Comparison of ENCODE assay signal across 1 cellular context in genomic region chr3:135106445-135106844, GRCh38.
A peak's percentile ranks its signal among the peaks of the same experiment; 100 is the strongest.
TF ChIP-seq lines count a peak whose summit lies in the region.

No MANE protein-coding gene starts in this region.

TF ChIP-seq in HepG2, 621 proteins besides CTCF, POLR2A, EP300 and RAD21 (continued from another document and continues in another):
- no peak for TF ChIP-seq SYNCRIP (IDR thresholded peaks at IDR 0.05; ENCODE audit: insufficient read depth, low read depth, low read length)
- no peak for TF ChIP-seq ZBTB42 (CRISPR knock-in tag; IDR thresholded peaks at IDR 0.05)
- no peak for TF ChIP-seq CREM (IDR thresholded peaks at IDR 0.05)
- no peak for TF ChIP-seq CREM (CRISPR knock-in tag; IDR thresholded peaks at IDR 0.05)
- TF ChIP-seq ZNF644 (CRISPR knock-in tag; IDR thresholded peaks at IDR 0.05; ENCODE audit: low read depth): 0 out of 2 replicates have a peak, but pooled peaks have one; percentile 8
- TF ChIP-seq RXRA (CRISPR knock-in tag; IDR thresholded peaks at IDR 0.05): no peak
- no peak for TF ChIP-seq FOSL1 (CRISPR knock-in tag; IDR thresholded peaks at IDR 0.05; ENCODE audit: borderline replicate concordance)
- no peak for TF ChIP-seq SMAD1 (CRISPR knock-in tag; IDR thresholded peaks at IDR 0.05; ENCODE audit: borderline replicate concordance, low read depth)
- no peak for TF ChIP-seq SUZ12 (IDR thresholded peaks at IDR 0.05; ENCODE audit: low read depth, low read length)
- no peak for TF ChIP-seq ZNF569 (CRISPR knock-in tag; IDR thresholded peaks at IDR 0.05; ENCODE audit: borderline replicate concordance)
- no peak for TF ChIP-seq MEF2D (CRISPR knock-in tag; IDR thresholded peaks at IDR 0.05)
- TF ChIP-seq PPARG (CRISPR knock-in tag; conservative IDR thresholded peaks at IDR 0.05): no peak
- no peak for TF ChIP-seq ZFP36L2 (CRISPR knock-in tag; IDR thresholded peaks at IDR 0.05)
- no peak for TF ChIP-seq ZNF329 (CRISPR knock-in tag; IDR thresholded peaks at IDR 0.05; ENCODE audit: low read depth)
- no peak for TF ChIP-seq TCF7L2 (IDR thresholded peaks at IDR 0.05; ENCODE audit: low read depth, low read length)
- TF ChIP-seq, protein P1, sequence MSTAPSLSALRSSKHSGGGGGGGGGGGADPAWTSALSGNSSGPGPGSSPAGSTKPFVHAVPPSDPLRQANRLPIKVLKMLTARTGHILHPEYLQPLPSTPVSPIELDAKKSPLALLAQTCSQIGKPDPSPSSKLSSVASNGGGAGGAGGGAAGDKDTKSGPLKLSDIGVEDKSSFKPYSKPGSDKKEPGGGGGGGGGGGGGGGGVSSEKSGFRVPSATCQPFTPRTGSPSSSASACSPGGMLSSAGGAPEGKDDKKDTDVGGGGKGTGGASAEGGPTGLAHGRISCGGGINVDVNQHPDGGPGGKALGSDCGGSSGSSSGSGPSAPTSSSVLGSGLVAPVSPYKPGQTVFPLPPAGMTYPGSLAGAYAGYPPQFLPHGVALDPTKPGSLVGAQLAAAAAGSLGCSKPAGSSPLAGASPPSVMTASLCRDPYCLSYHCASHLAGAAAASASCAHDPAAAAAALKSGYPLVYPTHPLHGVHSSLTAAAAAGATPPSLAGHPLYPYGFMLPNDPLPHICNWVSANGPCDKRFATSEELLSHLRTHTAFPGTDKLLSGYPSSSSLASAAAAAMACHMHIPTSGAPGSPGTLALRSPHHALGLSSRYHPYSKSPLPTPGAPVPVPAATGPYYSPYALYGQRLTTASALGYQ (CRISPR knock-in tag; IDR thresholded peaks at IDR 0.05): no peak
- TF ChIP-seq POLR2G (IDR thresholded peaks at IDR 0.05; ENCODE audit: low read depth, low read length): no peak
- peak; percentile 54; the same call in 1 of the 2 replicates for TF ChIP-seq ZNF441 (CRISPR knock-in tag; IDR thresholded peaks at IDR 0.05; ENCODE audit: borderline replicate concordance)
- TF ChIP-seq MAFF (IDR thresholded peaks at IDR 0.05; ENCODE audit: low read depth, low read length): no peak
- TF ChIP-seq ZNF607 (CRISPR knock-in tag; IDR thresholded peaks at IDR 0.05; ENCODE audit: borderline replicate concordance): no peak
- TF ChIP-seq GFI1 (CRISPR knock-in tag; IDR thresholded peaks at IDR 0.05; ENCODE audit: borderline replicate concordance): no peak
- TF ChIP-seq MYC (CRISPR knock-in tag; IDR thresholded peaks at IDR 0.05; ENCODE audit: borderline replicate concordance): no peak
- TF ChIP-seq U2AF2 (IDR thresholded peaks at IDR 0.05; ENCODE audit: low read depth, low read length): no peak
- no peak for TF ChIP-seq THAP7 (CRISPR knock-in tag; IDR thresholded peaks at IDR 0.05)
- TF ChIP-seq MED13 (CRISPR knock-in tag; IDR thresholded peaks at IDR 0.05): no peak
- no peak for TF ChIP-seq MTA1 (CRISPR knock-in tag; IDR thresholded peaks at IDR 0.05; ENCODE audit: borderline replicate concordance)
- no peak for TF ChIP-seq KDM6A (CRISPR knock-in tag; IDR thresholded peaks at IDR 0.05; ENCODE audit: low read depth)
- TF ChIP-seq GATAD2A (CRISPR knock-in tag; IDR thresholded peaks at IDR 0.05): no peak
- no peak for TF ChIP-seq ZNF614 (CRISPR knock-in tag; IDR thresholded peaks at IDR 0.05; ENCODE audit: borderline replicate concordance)
- TF ChIP-seq, protein P2, sequence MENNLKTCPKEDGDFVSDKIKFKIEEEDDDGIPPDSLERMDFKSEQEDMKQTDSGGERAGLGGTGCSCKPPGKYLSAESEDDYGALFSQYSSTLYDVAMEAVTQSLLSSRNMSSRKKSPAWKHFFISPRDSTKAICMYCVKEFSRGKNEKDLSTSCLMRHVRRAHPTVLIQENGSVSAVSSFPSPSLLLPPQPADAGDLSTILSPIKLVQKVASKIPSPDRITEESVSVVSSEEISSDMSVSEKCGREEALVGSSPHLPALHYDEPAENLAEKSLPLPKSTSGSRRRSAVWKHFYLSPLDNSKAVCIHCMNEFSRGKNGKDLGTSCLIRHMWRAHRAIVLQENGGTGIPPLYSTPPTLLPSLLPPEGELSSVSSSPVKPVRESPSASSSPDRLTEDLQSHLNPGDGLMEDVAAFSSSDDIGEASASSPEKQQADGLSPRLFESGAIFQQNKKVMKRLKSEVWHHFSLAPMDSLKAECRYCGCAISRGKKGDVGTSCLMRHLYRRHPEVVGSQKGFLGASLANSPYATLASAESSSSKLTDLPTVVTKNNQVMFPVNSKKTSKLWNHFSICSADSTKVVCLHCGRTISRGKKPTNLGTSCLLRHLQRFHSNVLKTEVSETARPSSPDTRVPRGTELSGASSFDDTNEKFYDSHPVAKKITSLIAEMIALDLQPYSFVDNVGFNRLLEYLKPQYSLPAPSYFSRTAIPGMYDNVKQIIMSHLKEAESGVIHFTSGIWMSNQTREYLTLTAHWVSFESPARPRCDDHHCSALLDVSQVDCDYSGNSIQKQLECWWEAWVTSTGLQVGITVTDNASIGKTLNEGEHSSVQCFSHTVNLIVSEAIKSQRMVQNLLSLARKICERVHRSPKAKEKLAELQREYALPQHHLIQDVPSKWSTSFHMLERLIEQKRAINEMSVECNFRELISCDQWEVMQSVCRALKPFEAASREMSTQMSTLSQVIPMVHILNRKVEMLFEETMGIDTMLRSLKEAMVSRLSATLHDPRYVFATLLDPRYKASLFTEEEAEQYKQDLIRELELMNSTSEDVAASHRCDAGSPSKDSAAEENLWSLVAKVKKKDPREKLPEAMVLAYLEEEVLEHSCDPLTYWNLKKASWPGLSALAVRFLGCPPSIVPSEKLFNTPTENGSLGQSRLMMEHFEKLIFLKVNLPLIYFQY (CRISPR knock-in tag; IDR thresholded peaks at IDR 0.05; ENCODE audit: borderline replicate concordance): no peak
- TF ChIP-seq ZNF549 (CRISPR knock-in tag; IDR thresholded peaks at IDR 0.05): no peak
- peak; percentile 20 for TF ChIP-seq TEAD3 (CRISPR knock-in tag; optimal IDR thresholded peaks at IDR 0.05; ENCODE audit: borderline replicate concordance)
- TF ChIP-seq, protein P3, sequence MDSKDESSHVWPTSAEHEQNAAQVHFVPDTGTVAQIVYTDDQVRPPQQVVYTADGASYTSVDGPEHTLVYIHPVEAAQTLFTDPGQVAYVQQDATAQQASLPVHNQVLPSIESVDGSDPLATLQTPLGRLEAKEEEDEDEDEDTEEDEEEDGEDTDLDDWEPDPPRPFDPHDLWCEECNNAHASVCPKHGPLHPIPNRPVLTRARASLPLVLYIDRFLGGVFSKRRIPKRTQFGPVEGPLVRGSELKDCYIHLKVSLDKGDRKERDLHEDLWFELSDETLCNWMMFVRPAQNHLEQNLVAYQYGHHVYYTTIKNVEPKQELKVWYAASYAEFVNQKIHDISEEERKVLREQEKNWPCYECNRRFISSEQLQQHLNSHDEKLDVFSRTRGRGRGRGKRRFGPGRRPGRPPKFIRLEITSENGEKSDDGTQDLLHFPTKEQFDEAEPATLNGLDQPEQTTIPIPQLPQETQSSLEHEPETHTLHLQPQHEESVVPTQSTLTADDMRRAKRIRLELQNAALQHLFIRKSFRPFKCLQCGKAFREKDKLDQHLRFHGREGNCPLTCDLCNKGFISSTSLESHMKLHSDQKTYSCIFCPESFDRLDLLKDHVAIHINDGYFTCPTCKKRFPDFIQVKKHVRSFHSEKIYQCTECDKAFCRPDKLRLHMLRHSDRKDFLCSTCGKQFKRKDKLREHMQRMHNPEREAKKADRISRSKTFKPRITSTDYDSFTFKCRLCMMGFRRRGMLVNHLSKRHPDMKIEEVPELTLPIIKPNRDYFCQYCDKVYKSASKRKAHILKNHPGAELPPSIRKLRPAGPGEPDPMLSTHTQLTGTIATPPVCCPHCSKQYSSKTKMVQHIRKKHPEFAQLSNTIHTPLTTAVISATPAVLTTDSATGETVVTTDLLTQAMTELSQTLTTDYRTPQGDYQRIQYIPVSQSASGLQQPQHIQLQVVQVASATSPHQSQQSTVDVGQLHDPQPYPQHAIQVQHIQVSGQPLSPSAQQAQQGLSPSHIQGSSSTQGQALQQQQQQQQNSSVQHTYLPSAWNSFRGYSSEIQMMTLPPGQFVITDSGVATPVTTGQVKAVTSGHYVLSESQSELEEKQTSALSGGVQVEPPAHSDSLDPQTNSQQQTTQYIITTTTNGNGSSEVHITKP (CRISPR knock-in tag; IDR thresholded peaks at IDR 0.05; ENCODE audit: low read depth): no peak
- no peak for TF ChIP-seq ZNF891 (CRISPR knock-in tag; IDR thresholded peaks at IDR 0.05)
- TF ChIP-seq KDM1A (CRISPR knock-in tag; IDR thresholded peaks at IDR 0.05): no peak
- no peak for TF ChIP-seq KLF12 (CRISPR knock-in tag; IDR thresholded peaks at IDR 0.05; ENCODE audit: borderline replicate concordance)
- no peak for TF ChIP-seq ZNF253 (CRISPR knock-in tag; IDR thresholded peaks at IDR 0.05; ENCODE audit: borderline replicate concordance)
- TF ChIP-seq KMT2B (CRISPR knock-in tag; IDR thresholded peaks at IDR 0.05): no peak
- TF ChIP-seq MBD4 (IDR thresholded peaks at IDR 0.05; ENCODE audit: borderline replicate concordance, low read length): no peak
- TF ChIP-seq ZNF543 (CRISPR knock-in tag; IDR thresholded peaks at IDR 0.05): no peak
- no peak for TF ChIP-seq NFIB (CRISPR knock-in tag; IDR thresholded peaks at IDR 0.05; ENCODE audit: borderline replicate concordance)
- TF ChIP-seq KMT2A (CRISPR knock-in tag; IDR thresholded peaks at IDR 0.05): no peak
- TF ChIP-seq ZNF512 (CRISPR knock-in tag; IDR thresholded peaks at IDR 0.05): no peak
- TF ChIP-seq, protein P4, sequence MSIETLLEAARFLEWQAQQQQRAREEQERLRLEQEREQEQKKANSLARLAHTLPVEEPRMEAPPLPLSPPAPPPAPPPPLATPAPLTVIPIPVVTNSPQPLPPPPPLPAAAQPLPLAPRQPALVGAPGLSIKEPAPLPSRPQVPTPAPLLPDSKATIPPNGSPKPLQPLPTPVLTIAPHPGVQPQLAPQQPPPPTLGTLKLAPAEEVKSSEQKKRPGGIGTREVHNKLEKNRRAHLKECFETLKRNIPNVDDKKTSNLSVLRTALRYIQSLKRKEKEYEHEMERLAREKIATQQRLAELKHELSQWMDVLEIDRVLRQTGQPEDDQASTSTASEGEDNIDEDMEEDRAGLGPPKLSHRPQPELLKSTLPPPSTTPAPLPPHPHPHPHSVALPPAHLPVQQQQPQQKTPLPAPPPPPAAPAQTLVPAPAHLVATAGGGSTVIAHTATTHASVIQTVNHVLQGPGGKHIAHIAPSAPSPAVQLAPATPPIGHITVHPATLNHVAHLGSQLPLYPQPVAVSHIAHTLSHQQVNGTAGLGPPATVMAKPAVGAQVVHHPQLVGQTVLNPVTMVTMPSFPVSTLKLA (IDR thresholded peaks at IDR 0.05): no peak
- TF ChIP-seq, protein P5, sequence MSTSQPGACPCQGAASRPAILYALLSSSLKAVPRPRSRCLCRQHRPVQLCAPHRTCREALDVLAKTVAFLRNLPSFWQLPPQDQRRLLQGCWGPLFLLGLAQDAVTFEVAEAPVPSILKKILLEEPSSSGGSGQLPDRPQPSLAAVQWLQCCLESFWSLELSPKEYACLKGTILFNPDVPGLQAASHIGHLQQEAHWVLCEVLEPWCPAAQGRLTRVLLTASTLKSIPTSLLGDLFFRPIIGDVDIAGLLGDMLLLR (CRISPR knock-in tag; IDR thresholded peaks at IDR 0.05): no peak
- TF ChIP-seq NFYC (CRISPR knock-in tag; IDR thresholded peaks at IDR 0.05): no peak
- TF ChIP-seq ZNF367 (CRISPR knock-in tag; IDR thresholded peaks at IDR 0.05; ENCODE audit: borderline replicate concordance): no peak
- TF ChIP-seq, protein P6, sequence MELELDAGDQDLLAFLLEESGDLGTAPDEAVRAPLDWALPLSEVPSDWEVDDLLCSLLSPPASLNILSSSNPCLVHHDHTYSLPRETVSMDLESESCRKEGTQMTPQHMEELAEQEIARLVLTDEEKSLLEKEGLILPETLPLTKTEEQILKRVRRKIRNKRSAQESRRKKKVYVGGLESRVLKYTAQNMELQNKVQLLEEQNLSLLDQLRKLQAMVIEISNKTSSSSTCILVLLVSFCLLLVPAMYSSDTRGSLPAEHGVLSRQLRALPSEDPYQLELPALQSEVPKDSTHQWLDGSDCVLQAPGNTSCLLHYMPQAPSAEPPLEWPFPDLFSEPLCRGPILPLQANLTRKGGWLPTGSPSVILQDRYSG (CRISPR knock-in tag; IDR thresholded peaks at IDR 0.05): no peak
- no peak for TF ChIP-seq RCOR2 (CRISPR knock-in tag; IDR thresholded peaks at IDR 0.05)
- no peak for TF ChIP-seq U2AF1 (optimal IDR thresholded peaks at IDR 0.05; ENCODE audit: low read depth, low read length)
- TF ChIP-seq ZKSCAN5 (CRISPR knock-in tag; IDR thresholded peaks at IDR 0.05): no peak
- TF ChIP-seq MIER2 (CRISPR knock-in tag; IDR thresholded peaks at IDR 0.05): peak; percentile 98
- no peak for TF ChIP-seq MXD4 (CRISPR knock-in tag; IDR thresholded peaks at IDR 0.05)
- TF ChIP-seq DNMT3B (CRISPR knock-in tag; conservative IDR thresholded peaks at IDR 0.05): no peak
